ENCODE assay signal across 22 cellular contexts in the genomic region with DNA sequence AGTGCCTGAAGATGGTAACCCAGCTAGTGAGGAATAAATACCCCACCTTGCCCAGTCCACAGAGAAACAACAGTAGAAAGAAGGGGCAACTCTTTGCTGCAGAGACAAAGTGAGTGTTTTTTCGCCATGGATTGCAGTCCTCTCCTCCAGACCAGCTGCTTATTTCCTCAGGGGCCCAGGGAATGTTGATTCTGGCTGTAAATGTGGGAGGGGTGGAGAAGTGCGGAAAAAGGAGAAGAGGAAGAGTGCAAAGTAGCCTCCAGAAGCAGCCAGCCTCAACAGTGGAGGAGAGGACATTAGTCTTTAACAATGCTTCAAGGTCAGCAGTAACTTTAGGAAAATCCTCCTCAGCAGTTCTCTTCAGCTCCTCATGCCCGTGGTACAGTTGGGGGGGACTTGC. TPM values are rescaled to one million over a fixed set of nuclear protein-coding genes. Genes with fewer than 3 reads are reported as not detected.
DNase-seq lines count a peak whose midpoint lies in the region; ATAC-seq and TF ChIP-seq lines count a peak whose summit lies in the region.
"Had no signal": no experiment of that assay in that cellular context is flagged by ENCODE, and none has a peak within 500 bp of the region (broad histone marks: within the 10 kb centered on the region; RNA-seq: fewer than 3 reads in every experiment).

No MANE protein-coding gene starts in this region.

- H3K9me3 Mint-ChIP-seq in activated B cell treated with CpG ODN at 0.5 μM for 24 hours, result no peaks in the 10 kb centered on the region
- no peaks in the 10 kb centered on the region for H3K9me3 Mint-ChIP-seq in stimulated activated naive B cell treated with anti-CD40 and anti-IgM and Interleukin-4, amounts not matched to agents 10 μg/mL and 1 μg/mL and 100 μg/mL, for 72 hours
- no peaks in the 10 kb centered on the region for H3K9me3 Mint-ChIP-seq in activated CD4-positive, alpha-beta memory T cell treated with anti-CD3 and anti-CD28 coated beads, Interleukin-2, amount 10 ng/mL, durations not matched to agents 7 days and 5 days
- no peaks in the 10 kb centered on the region for H3K9me3 Mint-ChIP-seq in progenitor cell of endocrine pancreas (ENCODE audit: low read depth)
- H3K9me3 Mint-ChIP-seq: CD14-positive monocyte had no signal

- H3K4me3 ChIP-seq in heart right ventricle (no peak overlapping the region), left ventricle myocardium inferior (no peak overlapping the region)
- H3K4me3 ChIP-seq: SJCRH30 had no signal

- DNase-seq in heart right ventricle, result no peak
- no peak for DNase-seq in left ventricle myocardium inferior
- DNase-seq in activated B cell treated with CpG ODN at 0.5 μM for 24 hours, result no peak
- DNase-seq in left lobe of liver (ENCODE audit: low spot score), result no peak
- DNase-seq in stimulated activated naive B cell treated with anti-CD40 and anti-IgM and Interleukin-4, amounts not matched to agents 10 μg/mL and 1 μg/mL and 100 μg/mL, for 72 hours, result no peak
- no peak for DNase-seq in activated CD4-positive, alpha-beta memory T cell treated with anti-CD3 and anti-CD28 coated beads, Interleukin-2, amount 10 ng/mL, durations not matched to agents 7 days and 5 days
- no peak for DNase-seq in progenitor cell of endocrine pancreas (ENCODE audit: low spot score, unreplicated experiment)
- DNase-seq: BE2C, DMS153, DND-41, HCEC 1CT, Karpas-422, NCI-H1092 treated with DMSO at 0.1 percent for 48 hours, NCI-H1436, NCI-H187, NCI-H2171 treated with DMSO at 0.1 percent for 48 hours, NCI-H524 treated with DMSO at 0.1 percent for 48 hours, NCI-H774, SJCRH30 had no signal

- ATAC-seq in heart right ventricle, result peak in 5 of 8 donors; percentile 33 to 74 (median 57)
- no peak for ATAC-seq in activated B cell treated with CpG ODN at 0.5 μM for 24 hours (ENCODE audit: low read depth)
- peak; percentile 38 for ATAC-seq in left lobe of liver
- ATAC-seq in stimulated activated naive B cell treated with anti-CD40 and anti-IgM and Interleukin-4, amounts not matched to agents 10 μg/mL and 1 μg/mL and 100 μg/mL, for 72 hours (replicated peaks), result no peak
- ATAC-seq in HG03045 (IDR thresholded peaks at IDR 0.05; ENCODE audit: unreplicated experiment), result no peak

- peak overlapping the region; percentile 14 for H3K27ac Mint-ChIP-seq in activated B cell treated with CpG ODN at 0.5 μM for 24 hours
- H3K27ac Mint-ChIP-seq in stimulated activated naive B cell treated with anti-CD40 and anti-IgM and Interleukin-4, amounts not matched to agents 10 μg/mL and 1 μg/mL and 100 μg/mL, for 72 hours, result peak overlapping the region; percentile 66
- no peak overlapping the region for H3K27ac Mint-ChIP-seq in activated CD4-positive, alpha-beta memory T cell treated with anti-CD3 and anti-CD28 coated beads, Interleukin-2, amount 10 ng/mL, durations not matched to agents 7 days and 5 days
- H3K27ac Mint-ChIP-seq in progenitor cell of endocrine pancreas, result no peak overlapping the region
- H3K27ac Mint-ChIP-seq: CD14-positive monocyte had no signal

- intact Hi-C loops in heart right ventricle (cut with DNase I), result no loop called here
- intact Hi-C loops in left ventricle myocardium inferior (cut with micrococcal nuclease), result no loop called here
- intact Hi-C loops in activated B cell treated with CpG ODN at 0.5 μM for 24 hours (cut with micrococcal nuclease), result no loop called here

- 72 to 88% methylated on average over 3 of the region's 3 CpGs for WGBS in heart right ventricle, 2 donors

- H3K4me1 Mint-ChIP-seq in activated B cell treated with CpG ODN at 0.5 μM for 24 hours (peaks cover 20% of the 10 kb centered on the region), progenitor cell of endocrine pancreas (ENCODE audit: low read depth) (peaks cover 9% of the 10 kb centered on the region)
- peaks cover 7 to 18% of the 10 kb centered on the region in 2 donors for H3K4me1 Mint-ChIP-seq in stimulated activated naive B cell treated with anti-CD40 and anti-IgM and Interleukin-4, amounts not matched to agents 10 μg/mL and 1 μg/mL and 100 μg/mL, for 72 hours
- no peaks in the 10 kb centered on the region for H3K4me1 Mint-ChIP-seq in activated CD4-positive, alpha-beta memory T cell treated with anti-CD3 and anti-CD28 coated beads, Interleukin-2, amount 10 ng/mL, durations not matched to agents 7 days and 5 days

- POLR2A ChIA-PET in activated B cell treated with CpG ODN at 0.5 μM for 24 hours (lab: Charles Lee), result no interaction called here
- POLR2A ChIA-PET in activated CD4-positive, alpha-beta memory T cell treated with anti-CD3 and anti-CD28 coated beads, Interleukin-2, amount 10 ng/mL, durations not matched to agents 7 days and 5 days (lab: Charles Lee), result interaction anchor here (0.9 to 1.1 kb wide), 2 partner anchors 63 to 76 kb away, joined by 3 read pairs; a partner anchor contains a TSS

- CTCF ChIA-PET in activated B cell treated with CpG ODN at 0.5 μM for 24 hours (lab: Charles Lee), result no interaction called here
- CTCF ChIA-PET in activated CD4-positive, alpha-beta memory T cell treated with anti-CD3 and anti-CD28 coated beads, Interleukin-2, amount 10 ng/mL, durations not matched to agents 7 days and 5 days (lab: Charles Lee), result interaction anchor here (0.6 kb wide), 1 partner anchor 124 kb away, joined by 3 read pairs; no protein-coding TSS in a partner anchor

- H3K27ac ChIP-seq in heart right ventricle (no peak overlapping the region), left ventricle myocardium inferior (replicated peaks) (no peak overlapping the region)
- H3K27ac ChIP-seq: HL-60, SJCRH30 had no signal

- H3K36me3 Mint-ChIP-seq in activated B cell treated with CpG ODN at 0.5 μM for 24 hours (ENCODE audit: low read depth) (peaks cover 70% of the 10 kb centered on the region), progenitor cell of endocrine pancreas (ENCODE audit: insufficient read depth) (peaks cover 33% of the 10 kb centered on the region)
- H3K36me3 Mint-ChIP-seq in stimulated activated naive B cell treated with anti-CD40 and anti-IgM and Interleukin-4, amounts not matched to agents 10 μg/mL and 1 μg/mL and 100 μg/mL, for 72 hours, result peaks cover 34 to 46% of the 10 kb centered on the region in 2 donors
- H3K36me3 Mint-ChIP-seq in activated CD4-positive, alpha-beta memory T cell treated with anti-CD3 and anti-CD28 coated beads, Interleukin-2, amount 10 ng/mL, durations not matched to agents 7 days and 5 days (ENCODE audit: low read depth), result peaks cover 61% of the 10 kb centered on the region

- H3K36me3 ChIP-seq in heart right ventricle, result peaks cover 0 to 79% (median 43%) of the 10 kb centered on the region in 9 donors
- H3K36me3 ChIP-seq in left ventricle myocardium inferior, result peaks cover 70% of the 10 kb centered on the region

- TF ChIP-seq CTCF in heart right ventricle (IDR thresholded peaks at IDR 0.05) (no peak), left ventricle myocardium inferior (IDR thresholded peaks at IDR 0.05; ENCODE audit: borderline replicate concordance) (no peak), activated B cell treated with CpG ODN at 0.5 μM for 24 hours (IDR thresholded peaks at IDR 0.05) (no peak), progenitor cell of endocrine pancreas (IDR thresholded peaks at IDR 0.05; ENCODE audit: unreplicated experiment) (no peak)

- H3K27me3 ChIP-seq in heart right ventricle (no peaks in the 10 kb centered on the region), left ventricle myocardium inferior (ENCODE audit: low read depth) (no peaks in the 10 kb centered on the region)
- H3K27me3 ChIP-seq: BE2C, SJCRH30 had no signal

- peaks cover 0 to 11% (median 0%) of the 10 kb centered on the region in 9 donors for H3K4me1 ChIP-seq in heart right ventricle
- H3K4me1 ChIP-seq in left ventricle myocardium inferior, result no peaks in the 10 kb centered on the region
- H3K4me1 ChIP-seq: BE2C, SJCRH30 had no signal

- H3K4me3 Mint-ChIP-seq in activated B cell treated with CpG ODN at 0.5 μM for 24 hours (no peak overlapping the region), progenitor cell of endocrine pancreas (ENCODE audit: low read depth) (no peak overlapping the region)
- H3K4me3 Mint-ChIP-seq in stimulated activated naive B cell treated with anti-CD40 and anti-IgM and Interleukin-4, amounts not matched to agents 10 μg/mL and 1 μg/mL and 100 μg/mL, for 72 hours, result no peak overlapping the region
- H3K4me3 Mint-ChIP-seq in activated CD4-positive, alpha-beta memory T cell treated with anti-CD3 and anti-CD28 coated beads, Interleukin-2, amount 10 ng/mL, durations not matched to agents 7 days and 5 days, result no peak overlapping the region
- H3K4me3 Mint-ChIP-seq: CD14-positive monocyte had no signal

- H3K27me3 Mint-ChIP-seq in activated B cell treated with CpG ODN at 0.5 μM for 24 hours, result no peaks in the 10 kb centered on the region
- H3K27me3 Mint-ChIP-seq in stimulated activated naive B cell treated with anti-CD40 and anti-IgM and Interleukin-4, amounts not matched to agents 10 μg/mL and 1 μg/mL and 100 μg/mL, for 72 hours, result no peaks in the 10 kb centered on the region
- no peaks in the 10 kb centered on the region for H3K27me3 Mint-ChIP-seq in activated CD4-positive, alpha-beta memory T cell treated with anti-CD3 and anti-CD28 coated beads, Interleukin-2, amount 10 ng/mL, durations not matched to agents 7 days and 5 days
- no peaks in the 10 kb centered on the region for H3K27me3 Mint-ChIP-seq in progenitor cell of endocrine pancreas

- H3K9me3 ChIP-seq in heart right ventricle (no peaks in the 10 kb centered on the region), left ventricle myocardium inferior (replicated peaks) (no peaks in the 10 kb centered on the region)
- H3K9me3 ChIP-seq: BE2C, SJCRH30 had no signal

RNA-seq across cellular contexts. Expression of a gene that starts 8.1 kb away (rescaled TPM):
- total RNA-seq in heart right ventricle (1 to 10 TPM; 1.9 to 5.3 (median 3.4) TPM), left ventricle myocardium inferior (3.4 TPM), activated B cell treated with CpG ODN at 0.5 μM for 24 hours (9.2 and 10.0 TPM in 2 replicates), left lobe of liver (2.6 TPM), progenitor cell of endocrine pancreas (11.9 and 12.7 TPM in 2 replicates)
- polyA plus RNA-seq in heart right ventricle, result 1 to 10 TPM in 1 of 2 donors, under 1 TPM in 1; 0.77 to 1.7 TPM
- total RNA-seq in activated CD4-positive, alpha-beta memory T cell treated with anti-CD3 and anti-CD28 coated beads, Interleukin-2, amount 10 ng/mL, durations not matched to agents 7 days and 5 days, result 1 to 10 TPM; 7.4 TPM

Comparison
In these comparisons a context has a peak if more than half of its experiments do, and no peak if none do; other contexts are left out.
1. ATAC-seq: peak in heart right ventricle (5 of 8) and left lobe of liver (single experiment); none in activated B cell treated with CpG ODN at 0.5 μM for 24 hours (single experiment), stimulated activated naive B cell treated with anti-CD40 and anti-IgM and Interleukin-4, amounts not matched to agents 10 μg/mL and 1 μg/mL and 100 μg/mL, for 72 hours (0 of 2) and HG03045 (single experiment).
2. H3K27ac Mint-ChIP-seq: peak in activated B cell treated with CpG ODN at 0.5 μM for 24 hours (single experiment) and stimulated activated naive B cell treated with anti-CD40 and anti-IgM and Interleukin-4, amounts not matched to agents 10 μg/mL and 1 μg/mL and 100 μg/mL, for 72 hours (single experiment); none in activated CD4-positive, alpha-beta memory T cell treated with anti-CD3 and anti-CD28 coated beads, Interleukin-2, amount 10 ng/mL, durations not matched to agents 7 days and 5 days (single experiment) and progenitor cell of endocrine pancreas (single experiment).